In the genomic region with DNA sequence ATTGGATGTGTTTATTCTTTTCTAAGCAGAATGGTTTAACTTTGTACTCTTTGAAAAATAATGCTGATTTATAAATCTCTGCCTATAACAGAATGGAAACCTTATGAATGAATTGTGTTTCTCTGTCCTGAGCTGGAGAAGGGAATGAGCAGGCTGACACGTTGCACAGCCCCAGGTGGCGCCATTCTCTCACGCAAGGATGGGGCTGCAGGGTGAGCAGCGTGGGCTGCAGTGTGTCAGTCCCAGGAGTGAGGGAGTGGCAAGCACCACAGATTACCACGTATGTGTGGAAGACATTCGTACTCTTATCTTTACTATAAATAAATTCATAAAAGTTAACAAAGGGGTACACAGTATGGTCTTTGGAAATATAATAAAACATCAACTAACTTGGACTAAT, we compare ENCODE assay signal across 8 cellular contexts.
DNase-seq lines count a peak whose midpoint lies in the region; ATAC-seq, FAIRE-seq and TF ChIP-seq lines count a peak whose summit lies in the region.

No MANE protein-coding gene starts in this region.

- FAIRE-seq in GM18507 (lab: Jason Lieb, UNC), result peak; percentile 70

- peak; percentile 68 for TF ChIP-seq CTCF in astrocyte of the spinal cord (IDR thresholded peaks at IDR 0.05; ENCODE audit: low read depth, low read length)

- H3K4me3 ChIP-seq in astrocyte of the spinal cord (ENCODE audit: low read depth, low read length), result no peak overlapping the region

- DNase-seq in Ammon's horn (ENCODE audit: low spot score) (peak; percentile 80), GM18507 (ENCODE audit: extremely low spot score, insufficient read length, low read depth) (no peak), NCI-H2227 treated with DMSO at 0.1 percent for 48 hours (lab: John Stamatoyannopoulos, UW) (peak; percentile 13), astrocyte of the spinal cord (ENCODE audit: low read depth, low spot score) (peak; percentile 57), kidney glomerular epithelial cell (lab: John Stamatoyannopoulos, UW) (peak; percentile 32), NCI-H187 (lab: John Stamatoyannopoulos, UW) (no peak)
- DNase-seq in stimulated activated naive CD8-positive, alpha-beta T cell treated with anti-CD3 and anti-CD28 coated beads, Interleukin-15, Interleukin-2, amounts not matched to agents 100 U/mL and 50 U/mL, for 24 hours, result peak; percentile 33

- ATAC-seq in stimulated activated naive CD8-positive, alpha-beta T cell treated with anti-CD3 and anti-CD28 coated beads, Interleukin-15, Interleukin-2, amounts not matched to agents 100 U/mL and 50 U/mL, for 24 hours, result peak; percentile 61
- no peak for ATAC-seq in HG03045 (IDR thresholded peaks at IDR 0.05; ENCODE audit: unreplicated experiment)

- in situ Hi-C loops in astrocyte of the spinal cord (cut with HindIII; ENCODE audit: low sequenced_read_pairs), result no loop called here

Comparison
In these comparisons a context has a peak if more than half of its experiments do, and no peak if none do; other contexts are left out.
1. DNase-seq: peak in Ammon's horn (single experiment), NCI-H2227 treated with DMSO at 0.1 percent for 48 hours (single experiment), astrocyte of the spinal cord (single experiment), kidney glomerular epithelial cell (single experiment) and stimulated activated naive CD8-positive, alpha-beta T cell treated with anti-CD3 and anti-CD28 coated beads, Interleukin-15, Interleukin-2, amounts not matched to agents 100 U/mL and 50 U/mL, for 24 hours (single experiment); none in GM18507 (single experiment) and NCI-H187 (0 of 2).